In the genomic region with DNA sequence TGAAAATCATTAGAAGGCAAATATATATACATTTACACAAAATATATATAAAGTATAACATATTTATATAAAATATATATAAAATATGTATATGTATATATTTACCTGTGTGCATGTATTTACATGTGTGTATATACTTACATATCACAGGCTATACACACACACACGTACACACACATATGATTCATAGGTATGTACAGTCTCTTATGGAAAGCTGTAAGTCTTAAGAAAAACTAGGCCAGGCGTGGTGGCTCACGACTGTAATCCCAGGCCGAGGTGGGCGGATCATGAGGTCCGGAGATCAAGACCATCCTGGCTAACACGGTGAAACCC, we compare ENCODE assay signal across 9 cellular contexts. TPM values are rescaled to one million over a fixed set of nuclear protein-coding genes. Genes with fewer than 3 reads are reported as not detected.
A peak's percentile ranks its signal among the peaks of the same experiment; 100 is the strongest.
DNase-seq lines count a peak whose midpoint lies in the region; ATAC-seq and TF ChIP-seq lines count a peak whose summit lies in the region.
"Had no signal": no experiment of that assay in that cellular context is flagged by ENCODE, and none has a peak within 500 bp of the region (broad histone marks: within the 10 kb centered on the region; RNA-seq: fewer than 3 reads in every experiment).

No MANE protein-coding gene starts in this region.

- WGBS in right cardiac atrium, result 86% methylated on average over 7 of the region's 7 CpGs

- H3K4me1 ChIP-seq in right cardiac atrium (ENCODE audit: control insufficient read depth, insufficient read depth, low read length) (peaks cover 11% of the 10 kb centered on the region), ascending aorta (peaks cover 0 to 30% of the 10 kb centered on the region in 2 donors), muscle layer of duodenum (ENCODE audit: control insufficient read depth in 1 of 2, insufficient read depth in 2 of 2, low read length in 2 of 2) (peaks cover 18 to 24% of the 10 kb centered on the region in 2 donors), vagina (peaks cover 58% of the 10 kb centered on the region)

- no peak for DNase-seq in right cardiac atrium
- DNase-seq in left ventricle myocardium superior, result no peak
- no peak for DNase-seq in ascending aorta (ENCODE audit: low spot score in 2 of 2)
- DNase-seq in vagina (ENCODE audit: extremely low spot score in 2 of 2), result no peak
- no peak for DNase-seq in OCI-M1 (lab: John Stamatoyannopoulos, UW)
- no peak for DNase-seq in islet precursor cell
- DNase-seq: NCI-H187 treated with DMSO at 0.1 percent for 48 hours had no signal

- H3K36me3 ChIP-seq in ascending aorta (peaks cover 0 to 7% of the 10 kb centered on the region in 2 donors), muscle layer of duodenum (ENCODE audit: control insufficient read depth in 1 of 2, insufficient read depth in 2 of 2, low read length in 2 of 2) (peaks cover 0 to 3% of the 10 kb centered on the region in 2 donors), vagina (peaks cover 0 to 8% of the 10 kb centered on the region in 2 donors)

- TF ChIP-seq POLR2A in vagina (IDR thresholded peaks at IDR 0.05), result no peak

- H3K27me3 ChIP-seq in right cardiac atrium (ENCODE audit: control insufficient read depth, insufficient read depth), result no peaks in the 10 kb centered on the region
- no peaks in the 10 kb centered on the region for H3K27me3 ChIP-seq in ascending aorta
- H3K27me3 ChIP-seq in muscle layer of duodenum (ENCODE audit: low read depth, low read length), result no peaks in the 10 kb centered on the region
- no peaks in the 10 kb centered on the region for H3K27me3 ChIP-seq in vagina

- TF ChIP-seq CTCF in ascending aorta (IDR thresholded peaks at IDR 0.05) (no peak), vagina (IDR thresholded peaks at IDR 0.05) (no peak)

- ATAC-seq in right cardiac atrium (no peak), left ventricle myocardium superior (no peak), GM19455 (IDR thresholded peaks at IDR 0.05; ENCODE audit: unreplicated experiment) (no peak)

- H3K27ac ChIP-seq in right cardiac atrium (ENCODE audit: low read length), result peak overlapping the region; percentile 44
- peak overlapping the region; percentile 77 to 81 for H3K27ac ChIP-seq in ascending aorta
- H3K27ac ChIP-seq in muscle layer of duodenum (ENCODE audit: low read length), result peak overlapping the region; percentile 83
- H3K27ac ChIP-seq in vagina, result peak overlapping the region; percentile 84

- H3K4me3 ChIP-seq in right cardiac atrium (ENCODE audit: low read length) (no peak overlapping the region), ascending aorta (no peak overlapping the region), muscle layer of duodenum (ENCODE audit: low read depth in 1 of 2, low read length in 2 of 2) (no peak overlapping the region), vagina (no peak overlapping the region)

- intact Hi-C loops in right cardiac atrium (cut with DNase I), result no loop called here
- intact Hi-C loops in left ventricle myocardium superior (cut with micrococcal nuclease), result no loop called here
- intact Hi-C loops in ascending aorta (cut with DNase I), result loop anchor here (5.0 kb wide), 1 partner anchor 80 kb away; no protein-coding TSS in a partner anchor
- intact Hi-C loops in vagina (cut with DNase I), result no loop called here

- H3K9me3 ChIP-seq in right cardiac atrium (ENCODE audit: control insufficient read depth, low read length) (no peaks in the 10 kb centered on the region), ascending aorta (no peaks in the 10 kb centered on the region), muscle layer of duodenum (ENCODE audit: control insufficient read depth in 1 of 2, low read length in 2 of 2) (no peaks in the 10 kb centered on the region), vagina (no peaks in the 10 kb centered on the region)

RNA-seq across cellular contexts. Expression of a gene that starts 14.7 kb away (rescaled TPM):
- total RNA-seq in right cardiac atrium, result 100 to 1,000 TPM; 196 to 248 (median 227) TPM
- 176 TPM for polyA plus RNA-seq in right cardiac atrium
- 287 TPM for total RNA-seq in left ventricle myocardium superior
- total RNA-seq in ascending aorta, result 39.0 TPM
- 88.6 TPM for total RNA-seq in vagina

RNA-seq across cellular contexts. Expression of a gene that starts 15.1 kb away (rescaled TPM):
- total RNA-seq in right cardiac atrium, result 1 to 10 TPM; 1.4 to 3.2 (median 2.3) TPM
- polyA plus RNA-seq in right cardiac atrium, result 1.5 TPM
- 1.5 TPM for total RNA-seq in left ventricle myocardium superior
- 7.2 TPM for total RNA-seq in ascending aorta
- total RNA-seq in vagina, result 0.74 TPM
